In the genomic region with DNA sequence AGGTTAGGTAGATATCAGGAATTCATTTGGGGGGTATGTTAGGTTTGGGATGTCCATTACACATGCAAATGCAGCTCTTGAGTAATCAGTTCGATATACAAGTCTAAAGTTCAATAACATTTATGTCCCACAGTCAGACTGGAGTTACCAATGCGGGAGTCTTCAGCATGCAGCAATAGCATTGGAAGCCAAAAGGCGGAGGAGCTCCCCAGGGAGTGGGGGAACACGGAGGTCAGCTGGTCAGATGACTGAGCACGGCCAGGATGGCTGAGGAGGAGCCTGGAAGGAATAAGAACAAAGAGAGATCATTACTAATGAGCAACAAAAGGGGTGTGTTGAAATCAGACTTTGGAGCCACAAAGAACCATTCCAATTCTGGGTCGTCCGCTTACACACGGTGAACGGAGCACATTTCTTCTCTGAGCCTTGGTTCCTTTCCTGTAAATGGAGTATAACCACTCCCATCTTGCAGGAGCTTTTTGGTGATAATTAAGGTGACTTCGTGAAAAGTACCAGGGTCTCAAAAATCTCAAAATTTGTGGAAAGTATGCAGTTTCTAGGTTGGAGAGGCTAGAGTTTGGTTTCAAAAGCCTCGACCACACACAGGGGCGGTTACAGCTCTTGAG, we compare ENCODE assay signal across 8 cellular contexts.
A peak's percentile ranks its signal among the peaks of the same experiment; 100 is the strongest.
DNase-seq lines count a peak whose midpoint lies in the region; ATAC-seq lines count a peak whose summit lies in the region.

No MANE protein-coding gene starts in this region.

- no peaks in the 10 kb centered on the region for H3K27me3 ChIP-seq in adipocyte (replicated peaks; ENCODE audit: control insufficient read depth, insufficient read depth, low read length)
- H3K27me3 ChIP-seq in iPS DF 6.9 (ENCODE audit: control insufficient read depth, insufficient read depth, low read length), result no peaks in the 10 kb centered on the region

- WGBS in iPS DF 6.9 (ENCODE audit: insufficient coverage, insufficient read length), result no CpG with 5 or more reads among the region's 12 CpGs

- H3K4me3 ChIP-seq in adipocyte (ENCODE audit: low read length), result peak overlapping the region; percentile 84
- H3K4me3 ChIP-seq in iPS DF 6.9 (ENCODE audit: low read length), result peak overlapping the region; percentile 79; the same call in 1 of the 2 replicates
- peak overlapping the region; percentile 41 to 69 (median 54) for H3K4me3 ChIP-seq in skin epidermis

- H3K9ac ChIP-seq in adipocyte (ENCODE audit: low read length), result peak overlapping the region; percentile 95

- H3K36me3 ChIP-seq in adipocyte (ENCODE audit: control insufficient read depth, insufficient read depth, low read length, severe bottlenecking), result peaks cover 19% of the 10 kb centered on the region
- no peaks in the 10 kb centered on the region; the same call in 1 of the 2 replicates for H3K36me3 ChIP-seq in iPS DF 6.9 (ENCODE audit: control insufficient read depth, insufficient read depth, low read length)

- H3K4me1 ChIP-seq in adipocyte (ENCODE audit: control insufficient read depth, insufficient read depth, low read length), result peaks cover 64% of the 10 kb centered on the region
- peaks cover 4% of the 10 kb centered on the region for H3K4me1 ChIP-seq in iPS DF 6.9 (ENCODE audit: control insufficient read depth, insufficient read depth, low read length)

- peak; percentile 2 for ATAC-seq in HG03045 (IDR thresholded peaks at IDR 0.05; ENCODE audit: unreplicated experiment)

- H3K27ac ChIP-seq in iPS DF 6.9 (ENCODE audit: low read length) (no peak overlapping the region), skin epidermis (peak overlapping the region; percentile 82 to 97 (median 92))

- DNase-seq in AG20443 (ENCODE audit: low spot score) (peak; percentile 79), adipocyte (ENCODE audit: low read depth) (peak; percentile 46), iPS DF 6.9 (ENCODE audit: low read depth, low spot score) (no peak), NCI-H82 treated with DMSO at 0.1 percent for 48 hours (lab: John Stamatoyannopoulos, UW; ENCODE audit: unreplicated experiment) (no peak), anterior cingulate cortex (lab: John Stamatoyannopoulos, UW) (no peak)
- no peak for DNase-seq in stimulated activated naive CD4-positive, alpha-beta T cell treated with Interleukin-2 at 50 U/mL for 16 hours (lab: John Stamatoyannopoulos, UW)

- H3K9me3 ChIP-seq in adipocyte (ENCODE audit: control insufficient read depth, low read length) (peaks cover 11% of the 10 kb centered on the region), iPS DF 6.9 (ENCODE audit: control insufficient read depth, insufficient read depth, low read length) (no peaks in the 10 kb centered on the region)

Comparison
In these comparisons a context has a peak if more than half of its experiments do, and no peak if none do; other contexts are left out.
1. DNase-seq: peak in AG20443 (single experiment) and adipocyte (single experiment); none in iPS DF 6.9 (single experiment), NCI-H82 treated with DMSO at 0.1 percent for 48 hours (single experiment), anterior cingulate cortex (0 of 58) and stimulated activated naive CD4-positive, alpha-beta T cell treated with Interleukin-2 at 50 U/mL for 16 hours (single experiment).
2. Peak in every context shown above with its lines, with median percentiles within 50 percentile points of each other: H3K4me3 ChIP-seq.